Comparison of ENCODE assay signal across 9 cellular contexts in the genomic region with DNA sequence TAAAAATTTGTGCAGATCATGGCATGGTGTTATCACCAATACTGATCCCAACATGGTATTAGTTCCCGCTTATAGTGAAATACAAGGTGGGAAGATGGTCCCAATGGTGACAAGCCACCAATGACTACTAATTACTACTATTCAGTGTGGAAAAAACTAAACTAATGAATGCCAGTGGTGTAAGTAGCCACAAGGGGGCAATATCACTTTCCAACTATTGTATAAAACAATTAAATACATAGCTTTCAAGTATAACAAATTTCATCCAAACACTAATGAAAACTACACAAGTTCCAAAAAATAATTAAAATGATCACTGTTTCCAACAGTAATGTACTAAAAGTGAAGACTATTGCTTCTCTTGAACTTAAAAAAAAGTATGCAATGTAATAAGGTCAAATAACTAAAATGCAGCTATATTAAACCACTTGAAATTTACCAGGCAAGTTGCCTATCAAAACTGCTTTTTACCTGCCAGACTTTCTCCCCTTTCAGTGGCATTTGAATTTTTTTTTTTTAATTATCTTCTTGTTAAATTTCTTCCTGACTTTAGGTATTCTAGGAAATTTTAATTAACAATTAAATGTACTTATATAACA. TPM values are rescaled to one million over a fixed set of nuclear protein-coding genes. Genes with fewer than 3 reads are reported as not detected.
A peak's percentile ranks its signal among the peaks of the same experiment; 100 is the strongest.
DNase-seq lines count a peak whose midpoint lies in the region; TF ChIP-seq lines count a peak whose summit lies in the region.
"Had no signal": no experiment of that assay in that cellular context is flagged by ENCODE, and none has a peak within 500 bp of the region (broad histone marks: within the 10 kb centered on the region; RNA-seq: fewer than 3 reads in every experiment).

No MANE protein-coding gene starts in this region.

- peaks cover 2% of the 10 kb centered on the region for H3K9me3 Mint-ChIP-seq in glutamatergic neuron (ENCODE audit: unreplicated experiment)
- no peaks in the 10 kb centered on the region for H3K9me3 Mint-ChIP-seq in activated naive CD4-positive, alpha-beta T cell treated with anti-CD3 and anti-CD28 coated beads, Interleukin-2, amount 10 ng/mL, durations not matched to agents 7 days and 5 days
- H3K9me3 Mint-ChIP-seq: activated naive CD4-positive, alpha-beta T cell treated with anti-CD3 and anti-CD28 coated beads, Interleukin-2, amount 50 U/mL, for 24 hours had no signal

- no peak for TF ChIP-seq POLR2A in testis (IDR thresholded peaks at IDR 0.05)

- no peaks in the 10 kb centered on the region for H3K4me1 Mint-ChIP-seq in glutamatergic neuron (ENCODE audit: low read depth, unreplicated experiment)
- H3K4me1 Mint-ChIP-seq in activated naive CD4-positive, alpha-beta T cell treated with anti-CD3 and anti-CD28 coated beads, Interleukin-2, amount 10 ng/mL, durations not matched to agents 7 days and 5 days, result peaks cover 4% of the 10 kb centered on the region

- no peaks in the 10 kb centered on the region for H3K36me3 ChIP-seq in testis (ENCODE audit: low read depth, missing control alignments)

- DNase-seq in activated T-cell treated with anti-CD3 and anti-CD28 coated beads for 4 hours (peak; percentile 10), NCI-H146 treated with DMSO at 0.1 percent for 48 hours (lab: John Stamatoyannopoulos, UW; ENCODE audit: unreplicated experiment) (peak; percentile 1), glutamatergic neuron (no peak), testis (peak; percentile 42)
- DNase-seq in activated T-cell treated with anti-CD3 and anti-CD28 coated beads, Interleukin-2, amount 50 U/mL, for 1 hour, result no peak
- DNase-seq in activated naive CD4-positive, alpha-beta T cell treated with anti-CD3 and anti-CD28 coated beads, Interleukin-2, amount 10 ng/mL, durations not matched to agents 7 days and 5 days, result no peak
- DNase-seq in activated CD4-positive, alpha-beta T cell treated with anti-CD3 and anti-CD28 coated beads, Interleukin-2, amount 50 U/mL, for 4 hours, result no peak

- TF ChIP-seq CTCF in VCaP (conservative IDR thresholded peaks at IDR 0.05) (peak; percentile 82), glutamatergic neuron (IDR thresholded peaks at IDR 0.05; ENCODE audit: partially characterized antibody, unreplicated experiment) (peak; percentile 74), testis (IDR thresholded peaks at IDR 0.05) (peak; percentile 60 to 67 (median 62))

- no peak overlapping the region for H3K27ac Mint-ChIP-seq in glutamatergic neuron (ENCODE audit: unreplicated experiment)
- H3K27ac Mint-ChIP-seq in activated naive CD4-positive, alpha-beta T cell treated with anti-CD3 and anti-CD28 coated beads, Interleukin-2, amount 10 ng/mL, durations not matched to agents 7 days and 5 days, result no peak overlapping the region
- H3K27ac Mint-ChIP-seq: activated naive CD4-positive, alpha-beta T cell treated with anti-CD3 and anti-CD28 coated beads, Interleukin-2, amount 50 U/mL, for 24 hours had no signal

- H3K4me3 Mint-ChIP-seq in glutamatergic neuron (ENCODE audit: unreplicated experiment), result no peak overlapping the region
- no peak overlapping the region for H3K4me3 Mint-ChIP-seq in activated naive CD4-positive, alpha-beta T cell treated with anti-CD3 and anti-CD28 coated beads, Interleukin-2, amount 10 ng/mL, durations not matched to agents 7 days and 5 days
- H3K4me3 Mint-ChIP-seq: activated naive CD4-positive, alpha-beta T cell treated with anti-CD3 and anti-CD28 coated beads, Interleukin-2, amount 50 U/mL, for 24 hours had no signal

- H3K27me3 ChIP-seq in testis, result no peaks in the 10 kb centered on the region

- H3K4me1 ChIP-seq in testis, result no peaks in the 10 kb centered on the region

- WGBS in testis, 2 donors, result 59 to 78% methylated on average over 1 of the region's 1 CpG

- CTCF ChIA-PET in activated naive CD4-positive, alpha-beta T cell treated with anti-CD3 and anti-CD28 coated beads, Interleukin-2, amount 10 ng/mL, durations not matched to agents 7 days and 5 days (lab: Charles Lee), result interaction anchor here (0.6 to 3.5 kb wide), 31 partner anchors 8 to 709 kb away, joined by 3 to 87 read pairs (median 4); no protein-coding TSS in a partner anchor

- H3K4me3 ChIP-seq in testis, result no peak overlapping the region

- no peaks in the 10 kb centered on the region for H3K36me3 Mint-ChIP-seq in glutamatergic neuron (ENCODE audit: unreplicated experiment)
- H3K36me3 Mint-ChIP-seq in activated naive CD4-positive, alpha-beta T cell treated with anti-CD3 and anti-CD28 coated beads, Interleukin-2, amount 10 ng/mL, durations not matched to agents 7 days and 5 days, result peaks cover 9% of the 10 kb centered on the region

- intact Hi-C loops in testis (cut with DNase I; ENCODE audit: low total_unique reads), result loop anchor here (10.0 kb wide), 1 partner anchor 180 kb away; no protein-coding TSS in a partner anchor

- no peaks in the 10 kb centered on the region for H3K9me3 ChIP-seq in testis

- H3K27me3 Mint-ChIP-seq in glutamatergic neuron (ENCODE audit: unreplicated experiment), result no peaks in the 10 kb centered on the region
- H3K27me3 Mint-ChIP-seq in activated naive CD4-positive, alpha-beta T cell treated with anti-CD3 and anti-CD28 coated beads, Interleukin-2, amount 10 ng/mL, durations not matched to agents 7 days and 5 days, result no peaks in the 10 kb centered on the region
- H3K27me3 Mint-ChIP-seq: activated naive CD4-positive, alpha-beta T cell treated with anti-CD3 and anti-CD28 coated beads, Interleukin-2, amount 50 U/mL, for 24 hours had no signal

- peak overlapping the region; percentile 40 for H3K27ac ChIP-seq in VCaP
- no peak overlapping the region for H3K27ac ChIP-seq in testis

RNA-seq across cellular contexts. Expression of a gene that starts 58.0 kb away (rescaled TPM):
- total RNA-seq in glutamatergic neuron (ENCODE audit: unreplicated experiment) (2.8 TPM), testis (10 to 100 TPM; 24.5 to 33.4 TPM)
- 12.4 TPM for polyA plus RNA-seq in testis (ENCODE audit: insufficient read depth, low read depth, low replicate concordance)

Comparison
In these comparisons a context has a peak if more than half of its experiments do, and no peak if none do; other contexts are left out.
1. DNase-seq: peak in activated T-cell treated with anti-CD3 and anti-CD28 coated beads for 4 hours (single experiment), NCI-H146 treated with DMSO at 0.1 percent for 48 hours (single experiment) and testis (single experiment); none in activated T-cell treated with anti-CD3 and anti-CD28 coated beads, Interleukin-2, amount 50 U/mL, for 1 hour (single experiment), glutamatergic neuron (single experiment), activated naive CD4-positive, alpha-beta T cell treated with anti-CD3 and anti-CD28 coated beads, Interleukin-2, amount 10 ng/mL, durations not matched to agents 7 days and 5 days (single experiment) and activated CD4-positive, alpha-beta T cell treated with anti-CD3 and anti-CD28 coated beads, Interleukin-2, amount 50 U/mL, for 4 hours (0 of 2).
2. Peak in every context shown above with its lines, with median percentiles within 50 percentile points of each other: CTCF ChIP-seq.